Comparison of ENCODE assay signal across 1 cellular context in genomic region chr22:43957871-43958270, GRCh38.
TF ChIP-seq lines count a peak whose summit lies in the region.

No MANE protein-coding gene starts in this region.

TF ChIP-seq in GM23338, 12 proteins besides CTCF, POLR2A, EP300 and RAD21 (continued from another document):
- TF ChIP-seq REST (IDR thresholded peaks at IDR 0.05; ENCODE audit: unreplicated experiment): no peak
TF ChIP-seq in GM23338: peak in this region for 0.
